11 cellular contexts compared by ENCODE assay signal in the genomic region with DNA sequence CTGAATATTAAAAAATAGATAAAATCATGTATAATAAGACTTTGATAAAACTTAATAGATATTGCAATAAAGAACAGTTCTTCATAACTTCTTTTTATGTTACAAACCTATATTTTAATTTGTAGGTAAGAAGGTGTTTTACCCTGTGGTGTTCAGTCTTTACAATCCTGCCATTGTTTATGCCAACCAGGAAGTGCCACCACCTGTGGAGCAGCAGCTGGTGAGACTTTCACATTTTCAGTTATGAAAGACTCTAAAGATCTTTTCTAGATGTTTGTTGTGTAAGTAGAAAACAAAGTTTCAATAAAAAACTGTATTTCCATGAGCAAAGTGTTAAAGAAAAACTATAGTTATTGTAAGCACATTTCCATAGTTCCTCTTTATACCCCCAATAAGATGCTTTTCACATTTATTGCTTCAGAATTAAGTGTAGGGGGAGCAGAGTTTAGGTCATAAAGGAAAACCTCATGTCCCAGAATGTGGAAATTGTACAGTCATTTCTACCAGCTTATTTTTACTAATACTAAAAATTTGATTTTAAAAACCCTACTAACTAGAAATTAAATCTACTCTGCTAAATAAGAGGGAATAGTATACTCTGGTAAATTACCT. TPM values are rescaled to one million over a fixed set of nuclear protein-coding genes. Genes with fewer than 3 reads are reported as not detected.
DNase-seq lines count a peak whose midpoint lies in the region; ATAC-seq and TF ChIP-seq lines count a peak whose summit lies in the region.
"Had no signal": no experiment of that assay in that cellular context is flagged by ENCODE, and none has a peak within 500 bp of the region (broad histone marks: within the 10 kb centered on the region; RNA-seq: fewer than 3 reads in every experiment).

No MANE protein-coding gene starts in this region.

- ATAC-seq in GM21786 (IDR thresholded peaks at IDR 0.05; ENCODE audit: unreplicated experiment) (peak; percentile 79), heart left ventricle (no peak), GM19351 (IDR thresholded peaks at IDR 0.05; ENCODE audit: unreplicated experiment) (no peak)

- no TSS peak for BruUV-seq in mammary epithelial cell (replicated peaks; lab: Mats Ljungman, UMichigan)
- no TSS peak for BruUV-seq in MCF 10A (replicated peaks; lab: Mats Ljungman, UMichigan)

- DNase-seq in mammary epithelial cell, result peak; percentile 14
- no peak for DNase-seq in MCF 10A (ENCODE audit: unreplicated experiment)
- DNase-seq in heart left ventricle, result no peak
- no peak for DNase-seq in NCI-H1092 (lab: John Stamatoyannopoulos, UW)
- DNase-seq in superior temporal gyrus (ENCODE audit: extremely low spot score), result no peak
- DNase-seq: activated naive CD4-positive, alpha-beta T cell treated with anti-CD3 and anti-CD28 coated beads, Interleukin-2, amount 50 U/mL, for 16 hours; effector CD4-positive, alpha-beta T cell had no signal

- TF ChIP-seq POLR2A in heart left ventricle (IDR thresholded peaks at IDR 0.05), result no peak

- H3K36me3 ChIP-seq in mammary epithelial cell (ENCODE audit: insufficient read depth, low read length), result peaks cover 10% of the 10 kb centered on the region
- H3K36me3 ChIP-seq in KMS-11 (ENCODE audit: insufficient read depth), result no peaks in the 10 kb centered on the region
- H3K36me3 ChIP-seq in heart left ventricle, result peaks cover 0 to 79% (median 52%) of the 10 kb centered on the region in 9 donors

- H3K36me3 Mint-ChIP-seq in MCF 10A (ENCODE audit: insufficient read depth, unreplicated experiment), result peaks cover 30% of the 10 kb centered on the region

- no peak overlapping the region for H3K4me3 Mint-ChIP-seq in MCF 10A (ENCODE audit: unreplicated experiment)

- H3K27ac ChIP-seq in mammary epithelial cell (ENCODE audit: insufficient read depth, low read depth, low read length) (no peak overlapping the region), KMS-11 (no peak overlapping the region), heart left ventricle (no peak overlapping the region)
- H3K27ac ChIP-seq: suprapubic skin had no signal

- intact Hi-C loops in mammary epithelial cell (cut with micrococcal nuclease), result no loop called here
- intact Hi-C loops in MCF 10A (cut with micrococcal nuclease), result no loop called here
- intact Hi-C loops in heart left ventricle (cut with DNase I), result no loop called here

- H3K27me3 ChIP-seq in mammary epithelial cell (ENCODE audit: insufficient read depth, low read length) (no peaks in the 10 kb centered on the region), KMS-11 (ENCODE audit: insufficient read depth, low read depth) (no peaks in the 10 kb centered on the region), heart left ventricle (no peaks in the 10 kb centered on the region)
- H3K27me3 ChIP-seq: suprapubic skin had no signal

- H3K4me1 ChIP-seq in mammary epithelial cell (ENCODE audit: insufficient read depth, low read length) (peaks cover 12% of the 10 kb centered on the region), KMS-11 (ENCODE audit: low read depth, poor library complexity, severe bottlenecking) (peaks cover 22% of the 10 kb centered on the region), heart left ventricle (peaks cover 0 to 18% (median 0%) of the 10 kb centered on the region in 12 donors)
- H3K4me1 ChIP-seq: suprapubic skin had no signal

- H3K79me2 ChIP-seq in mammary epithelial cell (ENCODE audit: insufficient read depth, low read length) (peaks cover 19% of the 10 kb centered on the region), KMS-11 (ENCODE audit: insufficient read depth, low read depth) (no peaks in the 10 kb centered on the region)

- POLR2A ChIA-PET in MCF 10A (lab: Yijun Ruan, JAX), result no interaction called here

- CTCF ChIA-PET in mammary epithelial cell (lab: Charles Lee; ENCODE audit: low non-redundant PET) (no interaction called here), MCF 10A (lab: Yijun Ruan, JAX) (no interaction called here)

- H3K4me3 ChIP-seq in mammary epithelial cell (replicated peaks in 1 of 3; ENCODE audit: insufficient read depth in 1 of 3, low read depth in 2 of 3, low read length in 3 of 3) (no peak overlapping the region), KMS-11 (IDR thresholded peaks at IDR 0.05; ENCODE audit: insufficient read depth, low read depth, low read length) (no peak overlapping the region), heart left ventricle (no peak overlapping the region)
- H3K4me3 ChIP-seq: suprapubic skin had no signal

- H3K9me3 ChIP-seq in mammary epithelial cell (replicated peaks; ENCODE audit: insufficient read depth, low read length) (no peaks in the 10 kb centered on the region), heart left ventricle (no peaks in the 10 kb centered on the region)
- H3K9me3 ChIP-seq: suprapubic skin had no signal

- no peak overlapping the region for H3K27ac Mint-ChIP-seq in MCF 10A (ENCODE audit: low read depth, unreplicated experiment)

- dilution Hi-C loops in mammary epithelial cell (cut with HindIII; ENCODE audit: low sequenced_read_pairs), result no loop called here

- H3K9ac ChIP-seq in mammary epithelial cell (ENCODE audit: insufficient read depth, low read length) (peak overlapping the region; percentile 27), KMS-11 (no peak overlapping the region)

- peaks cover 11% of the 10 kb centered on the region for H3K4me1 Mint-ChIP-seq in MCF 10A (ENCODE audit: insufficient read depth, unreplicated experiment)

- H2AFZ ChIP-seq in mammary epithelial cell (ENCODE audit: low read depth, low read length), result no peak overlapping the region
- H2AFZ ChIP-seq in KMS-11 (ENCODE audit: low read depth), result no peak overlapping the region

- TF ChIP-seq CTCF in mammary epithelial cell (conservative IDR thresholded peaks at IDR 0.05 in 1 of 2, IDR thresholded peaks at IDR 0.05 in 1 of 2; ENCODE audit: extremely low read depth in 1 of 2, insufficient read depth in 1 of 2, low read depth in 1 of 2, low read length in 2 of 2), result no peak
- TF ChIP-seq CTCF in MCF 10A (IDR thresholded peaks at IDR 0.05; ENCODE audit: unreplicated experiment), result no peak
- no peak for TF ChIP-seq CTCF in KMS-11 (conservative IDR thresholded peaks at IDR 0.05; ENCODE audit: low read depth, low read length)
- no peak for TF ChIP-seq CTCF in heart left ventricle (IDR thresholded peaks at IDR 0.05)

- no peaks in the 10 kb centered on the region for H3K27me3 Mint-ChIP-seq in MCF 10A (ENCODE audit: insufficient read depth, unreplicated experiment)

- in situ Hi-C loops in mammary epithelial cell (cut with MboI; ENCODE audit: low sequenced_read_pairs in 2 of 2), result no loop called here

- peak overlapping the region; percentile 16 for H3K4me2 ChIP-seq in mammary epithelial cell (ENCODE audit: insufficient read depth, low read depth, low read length)
- H3K4me2 ChIP-seq in KMS-11, result peak overlapping the region; percentile 17; the same call in 1 of the 2 replicates

- no peaks in the 10 kb centered on the region for H4K20me1 ChIP-seq in mammary epithelial cell (ENCODE audit: insufficient read depth, low read length)
- H4K20me1 ChIP-seq in KMS-11 (ENCODE audit: insufficient read depth), result no peaks in the 10 kb centered on the region

- no peaks in the 10 kb centered on the region for H3K9me3 Mint-ChIP-seq in MCF 10A (ENCODE audit: unreplicated experiment)

RNA-seq across cellular contexts. Expression of a gene that starts 28.7 kb away (rescaled TPM):
- total RNA-seq in mammary epithelial cell (10 to 100 TPM; 13.8 to 24.5 TPM), MCF 10A (2022) (30.0 and 32.8 TPM in 2 replicates), heart left ventricle (10 to 100 TPM in 3 of 9 donors, 1 to 10 TPM in 6; 6.3 to 17.7 (median 8.8) TPM)
- polyA plus RNA-seq in mammary epithelial cell (8.5 TPM), heart left ventricle (10 to 100 TPM in 1 of 2 donors, 1 to 10 TPM in 1; 2.6 to 10.1 TPM)
- 12.6 TPM for polyA minus RNA-seq in mammary epithelial cell
